26 cellular contexts compared by ENCODE assay signal in the genomic region with DNA sequence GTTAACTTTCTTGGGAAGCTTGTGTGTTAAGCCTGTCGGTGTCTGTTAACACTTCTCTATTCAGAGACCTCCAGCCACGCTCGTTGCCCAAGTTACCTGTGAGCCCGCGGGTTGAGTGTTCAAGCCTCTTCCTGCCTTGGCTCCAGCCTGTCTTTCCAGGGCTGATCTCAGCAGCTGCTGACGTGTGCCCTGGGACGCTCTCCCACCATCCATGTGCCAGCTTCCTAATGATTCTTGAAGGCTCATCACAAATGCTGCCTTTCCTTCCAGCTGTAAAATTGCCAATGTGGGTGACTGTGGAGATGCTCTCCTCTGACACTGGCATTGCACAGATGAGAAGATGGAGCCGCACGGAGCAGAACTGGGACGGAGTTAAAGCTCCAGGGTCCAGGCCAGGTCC. TPM values are rescaled to one million over a fixed set of nuclear protein-coding genes. Genes with fewer than 3 reads are reported as not detected.
DNase-seq lines count a peak whose midpoint lies in the region; ATAC-seq, FAIRE-seq and TF ChIP-seq lines count a peak whose summit lies in the region.
"Had no signal": no experiment of that assay in that cellular context is flagged by ENCODE, and none has a peak within 500 bp of the region (broad histone marks: within the 10 kb centered on the region; RNA-seq: fewer than 3 reads in every experiment).

No MANE protein-coding gene starts in this region.

- no peak overlapping the region for H3K4me2 ChIP-seq in HepG2 (ENCODE audit: low read depth, low read length)

- H3K27ac ChIP-seq in HepG2 (ENCODE audit: extremely low read length, insufficient read depth, low read length) (no peak overlapping the region), right lobe of liver (no peak overlapping the region), caudate nucleus (ENCODE audit: low read depth, low read length) (peak overlapping the region; percentile 60), temporal lobe (ENCODE audit: low read depth, low read length) (peak overlapping the region; percentile 51)
- H3K27ac ChIP-seq: breast epithelium, SK-N-MC, thyroid gland had no signal

- no peak overlapping the region for H3K4me3 ChIP-seq in HepG2 (replicated peaks in 1 of 3; ENCODE audit: insufficient read depth in 1 of 3, low read depth in 2 of 3, low read length in 3 of 3)
- H3K4me3 ChIP-seq in right lobe of liver: no peak overlapping the region
- H3K4me3 ChIP-seq: adrenal gland, breast epithelium, lung, SK-N-MC, thyroid gland had no signal

- peaks cover 24% of the 10 kb centered on the region for H3K79me2 ChIP-seq in HepG2 (ENCODE audit: insufficient read depth, low read length)

- no peak overlapping the region for H3K9ac ChIP-seq in HepG2 (ENCODE audit: insufficient read depth, low read depth, low read length)

- POLR2A ChIA-PET in HepG2 (lab: Yijun Ruan, JAX): no interaction called here

- H3K36me3 ChIP-seq in HepG2 (replicated peaks in 1 of 2; ENCODE audit: control insufficient read depth in 1 of 2, insufficient read depth in 2 of 2, low read length in 2 of 2) (no peaks in the 10 kb centered on the region; a peak in 2 of 5 replicates), right lobe of liver (no peaks in the 10 kb centered on the region)
- H3K36me3 ChIP-seq: adrenal gland, breast epithelium, thyroid gland had no signal

- WGBS in HepG2 (ENCODE audit: low lambda C conversion rate): 90% methylated on average over 10 of the region's 10 CpGs
- 86% methylated on average over 6 of the region's 10 CpGs for WGBS in right lobe of liver (ENCODE audit: insufficient coverage, low coverage, low lambda C conversion rate, missing lambda C conversion rate)

- H3K9me3 ChIP-seq in HepG2 (ENCODE audit: low read length) (no peaks in the 10 kb centered on the region), right lobe of liver (no peaks in the 10 kb centered on the region)
- H3K9me3 ChIP-seq: adrenal gland, breast epithelium, thyroid gland had no signal

- no peak for ATAC-seq in HepG2
- ATAC-seq in right lobe of liver: no peak
- no peak for ATAC-seq in GM19452 (IDR thresholded peaks at IDR 0.05; ENCODE audit: unreplicated experiment)

- H4K20me1 ChIP-seq in HepG2 (ENCODE audit: insufficient read depth, low read length): peaks cover 15% of the 10 kb centered on the region

- H2AFZ ChIP-seq in HepG2 (ENCODE audit: low read length): no peak overlapping the region

- intact Hi-C loops in HepG2 (cut with micrococcal nuclease; ENCODE audit: unreplicated experiment) (loop anchor here (5.0 kb wide), 2 partner anchors 34 to 159 kb away; no protein-coding TSS in a partner anchor), right lobe of liver (cut with DNase I) (no loop called here)

- TF ChIP-seq CTCF in HepG2 (CRISPR knock-in tag; IDR thresholded peaks at IDR 0.05) (no peak), right lobe of liver (IDR thresholded peaks at IDR 0.05) (no peak)

- TF ChIP-seq RAD21 in HepG2 (CRISPR knock-in tag; IDR thresholded peaks at IDR 0.05): no peak

- CTCF ChIA-PET in HepG2 (lab: Yijun Ruan, JAX; ENCODE audit: low intra/inter-chr PET ratio, low total read pairs): no interaction called here

- no peak for TF ChIP-seq POLR2A in HepG2 (IDR thresholded peaks at IDR 0.05; ENCODE audit: insufficient read depth in 1 of 2, low read depth in 2 of 2, low read length in 2 of 2)
- no peak for TF ChIP-seq POLR2A in right lobe of liver (IDR thresholded peaks at IDR 0.05)

- no peak for TF ChIP-seq EP300 in HepG2 (IDR thresholded peaks at IDR 0.05; ENCODE audit: low read depth in 2 of 2, low read length in 2 of 2)
- no peak for TF ChIP-seq EP300 in HepG2 (CRISPR knock-in tag; IDR thresholded peaks at IDR 0.05; ENCODE audit: borderline replicate concordance)

- H3K27me3 ChIP-seq in HepG2 (ENCODE audit: control insufficient read depth in 1 of 2, insufficient read depth in 2 of 2, low read length in 2 of 2) (no peaks in the 10 kb centered on the region), right lobe of liver (no peaks in the 10 kb centered on the region)
- H3K27me3 ChIP-seq: adrenal gland, breast epithelium, thyroid gland had no signal

- no peak for FAIRE-seq in HepG2 (lab: Jason Lieb, UNC)
- no peak for FAIRE-seq in frontal cortex (lab: Jason Lieb, UNC)

- H3K4me1 ChIP-seq in HepG2 (ENCODE audit: insufficient read depth, low read length): peaks cover 69% of the 10 kb centered on the region
- peaks cover 0 to 6% (median 1%) of the 10 kb centered on the region in 4 donors for H3K4me1 ChIP-seq in right lobe of liver
- H3K4me1 ChIP-seq: breast epithelium had no signal

- in situ Hi-C loops in HepG2 (cut with HindIII; ENCODE audit: extremely low pct_ligation_motif_present, low pct_unique_long_range_greater_than_20kb): no loop called here

- DNase-seq in HepG2 (ENCODE audit: low spot score) (no peak), right lobe of liver (no peak), caudate nucleus (lab: John Stamatoyannopoulos, UW) (peak in 23 of 61 donors; percentile 35 to 82 (median 48)), middle frontal gyrus (ENCODE audit: extremely low spot score, low spot score) (peak; percentile 4), NAMALWA (ENCODE audit: low spot score) (no peak), frontal cortex (ENCODE audit: low spot score in 2 of 2) (no peak)
- DNase-seq: activated B cell treated with CpG ODN at 0.5 μM for 24 hours; activated CD4-positive, alpha-beta memory T cell treated with anti-CD3 and anti-CD28 coated beads, Interleukin-2, amount 10 ng/mL, durations not matched to agents 7 days and 5 days; activated gamma-delta T cell; activated T-cell treated with anti-CD3 and anti-CD28 coated beads, Interleukin-2, amount 50 U/mL, for 1 hour; adrenal gland; dermis blood vessel endothelial cell; IMR-90; NCI-H1092; NCI-H1930; NCI-H226; NCI-H82; stimulated activated CD4-positive, alpha-beta T cell treated with anti-CD3 and anti-CD28 coated beads, Interleukin-12 subunit alpha, Interleukin-12 subunit beta, amount 100 ng/mL, for 4 hours; stimulated activated CD4-positive, alpha-beta T cell treated with anti-CD3 and anti-CD28 coated beads, Interleukin-4, amount 100 ng/mL, for 4 hours; stimulated activated naive CD4-positive, alpha-beta T cell treated with Interleukin-2 at 50 U/mL for 16 hours; thyroid gland had no signal

- no TSS peak for BruUV-seq in HepG2 (replicated peaks; lab: Mats Ljungman, UMichigan)

RNA-seq across cellular contexts. Expression of a gene that starts 6.1 kb away (rescaled TPM):
- total RNA-seq in HepG2 (2016; rRNA removed; fragmentation: Illumina TruSeq; extraction: Trizol): 16.5 and 20.8 TPM in 2 replicates
- 12.0 and 16.8 TPM in 2 replicates for total RNA-seq in HepG2 (2016; cell fraction: cytosol; rRNA removed; fragmentation: Illumina TruSeq; extraction: Trizol; ENCODE audit: low read depth)
- total RNA-seq in HepG2 (2016; cell fraction: insoluble cytoplasmic fraction; rRNA removed; fragmentation: Illumina TruSeq; extraction: Trizol): 16.0 and 19.8 TPM in 2 replicates
- total RNA-seq in HepG2 (2016; cell fraction: membrane; rRNA removed; fragmentation: Illumina TruSeq; extraction: Trizol): 19.8 and 25.4 TPM in 2 replicates
- total RNA-seq in HepG2 (2016; cell fraction: nucleus; rRNA removed; fragmentation: Illumina TruSeq; extraction: Trizol): 21.0 and 24.6 TPM in 2 replicates
- polyA plus RNA-seq in HepG2 (2011; rRNA removed): 13.2 and 13.9 TPM in 2 replicates
- polyA plus RNA-seq in HepG2 (2011; cell fraction: cytosol; rRNA removed): 11.3 and 13.1 TPM in 2 replicates
- 14.7 and 16.7 TPM in 2 replicates for polyA plus RNA-seq in HepG2 (2011; cell fraction: nucleus; rRNA removed)
- polyA plus RNA-seq in HepG2 (2012): 3.4 and 4.4 TPM in 2 replicates
- polyA plus RNA-seq in HepG2 (2016; cell fraction: cytosol; fragmentation: Illumina TruSeq; extraction: Trizol; ENCODE audit: low read depth): 6.8 and 7.8 TPM in 2 replicates
- polyA plus RNA-seq in HepG2 (2016; cell fraction: insoluble cytoplasmic fraction; fragmentation: Illumina TruSeq; extraction: Trizol; ENCODE audit: low read depth): 17.5 and 19.7 TPM in 2 replicates
- 10.7 and 11.4 TPM in 2 replicates for polyA plus RNA-seq in HepG2 (2016; cell fraction: membrane; fragmentation: Illumina TruSeq; extraction: Trizol; ENCODE audit: low read depth)
- polyA plus RNA-seq in HepG2 (2016; cell fraction: nucleus; fragmentation: Illumina TruSeq; extraction: Trizol; ENCODE audit: insufficient read depth, low read depth): 15.5 and 16.5 TPM in 2 replicates
- 0.12 and 37.2 TPM in 2 replicates for polyA minus RNA-seq in HepG2 (2011; rRNA and poly(A)+ RNA removed; ENCODE audit: low replicate concordance)
- polyA minus RNA-seq in HepG2 (2011; cell fraction: cytosol; rRNA and poly(A)+ RNA removed): 17.1 and 17.7 TPM in 2 replicates
- 29.2 and 36.2 TPM in 2 replicates for polyA minus RNA-seq in HepG2 (2011; cell fraction: nucleus; rRNA and poly(A)+ RNA removed)
- 1 to 10 TPM; 1.2 to 3.2 (median 2.0) TPM for total RNA-seq in right lobe of liver
- 36.9 TPM for total RNA-seq in temporal lobe
- total RNA-seq in frontal cortex: 33.8 TPM

RNA-seq across cellular contexts. Expression of a gene that starts 45.7 kb away (rescaled TPM):
- total RNA-seq in HepG2 (2016; rRNA removed; fragmentation: Illumina TruSeq; extraction: Trizol): 0.06 and 0.11 TPM in 2 replicates
- 0.09 and 0.10 TPM in 2 replicates for total RNA-seq in HepG2 (2016; cell fraction: cytosol; rRNA removed; fragmentation: Illumina TruSeq; extraction: Trizol; ENCODE audit: low read depth)
- not detected in 2 replicates for total RNA-seq in HepG2 (2016; cell fraction: insoluble cytoplasmic fraction; rRNA removed; fragmentation: Illumina TruSeq; extraction: Trizol)
- not detected in 2 replicates for total RNA-seq in HepG2 (2016; cell fraction: membrane; rRNA removed; fragmentation: Illumina TruSeq; extraction: Trizol)
- 0.25 TPM in 1 of 2 replicates, not detected in the other for total RNA-seq in HepG2 (2016; cell fraction: nucleus; rRNA removed; fragmentation: Illumina TruSeq; extraction: Trizol)
- not detected in 2 replicates for polyA plus RNA-seq in HepG2 (2011; rRNA removed)
- not detected in 2 replicates for polyA plus RNA-seq in HepG2 (2011; cell fraction: cytosol; rRNA removed)
- polyA plus RNA-seq in HepG2 (2011; cell fraction: nucleus; rRNA removed): not detected in 2 replicates
- not detected in 2 replicates for polyA plus RNA-seq in HepG2 (2012)
- not detected in 2 replicates for polyA plus RNA-seq in HepG2 (2016; cell fraction: cytosol; fragmentation: Illumina TruSeq; extraction: Trizol; ENCODE audit: low read depth)
- not detected in 2 replicates for polyA plus RNA-seq in HepG2 (2016; cell fraction: insoluble cytoplasmic fraction; fragmentation: Illumina TruSeq; extraction: Trizol; ENCODE audit: low read depth)
- not detected in 2 replicates for polyA plus RNA-seq in HepG2 (2016; cell fraction: membrane; fragmentation: Illumina TruSeq; extraction: Trizol; ENCODE audit: low read depth)
- polyA plus RNA-seq in HepG2 (2016; cell fraction: nucleus; fragmentation: Illumina TruSeq; extraction: Trizol; ENCODE audit: insufficient read depth, low read depth): not detected in 2 replicates
- polyA minus RNA-seq in HepG2 (2011; rRNA and poly(A)+ RNA removed; ENCODE audit: low replicate concordance): 0.04 and 0.09 TPM in 2 replicates
- polyA minus RNA-seq in HepG2 (2011; cell fraction: cytosol; rRNA and poly(A)+ RNA removed): not detected in 2 replicates
- not detected in 2 replicates for polyA minus RNA-seq in HepG2 (2011; cell fraction: nucleus; rRNA and poly(A)+ RNA removed)
- 1 to 10 TPM in 4 of 6 experiments, under 1 TPM in 2; 0.37 to 2.7 (median 1.1) TPM for total RNA-seq in right lobe of liver
- 2.0 TPM for total RNA-seq in temporal lobe
- total RNA-seq in frontal cortex: 3.3 TPM
- total RNA-seq: IMR-90 had no signal
- polyA plus RNA-seq: IMR-90 had no signal

RNA-seq across cellular contexts. Expression of a gene that starts 57.6 kb away (rescaled TPM):
- 0.58 and 1.0 TPM in 2 replicates for total RNA-seq in HepG2 (2016; rRNA removed; fragmentation: Illumina TruSeq; extraction: Trizol)
- 0.10 and 0.35 TPM in 2 replicates for total RNA-seq in HepG2 (2016; cell fraction: cytosol; rRNA removed; fragmentation: Illumina TruSeq; extraction: Trizol; ENCODE audit: low read depth)
- total RNA-seq in HepG2 (2016; cell fraction: insoluble cytoplasmic fraction; rRNA removed; fragmentation: Illumina TruSeq; extraction: Trizol): 0.88 and 0.89 TPM in 2 replicates
- total RNA-seq in HepG2 (2016; cell fraction: membrane; rRNA removed; fragmentation: Illumina TruSeq; extraction: Trizol): 0.34 and 0.48 TPM in 2 replicates
- total RNA-seq in HepG2 (2016; cell fraction: nucleus; rRNA removed; fragmentation: Illumina TruSeq; extraction: Trizol): 0.34 and 0.44 TPM in 2 replicates
- 0.04 and 0.16 TPM in 2 replicates for polyA plus RNA-seq in HepG2 (2011; rRNA removed)
- 0.05 and 0.08 TPM in 2 replicates for polyA plus RNA-seq in HepG2 (2011; cell fraction: cytosol; rRNA removed)
- not detected in 2 replicates for polyA plus RNA-seq in HepG2 (2011; cell fraction: nucleus; rRNA removed)
- 0.20 TPM in 1 of 2 replicates, not detected in the other for polyA plus RNA-seq in HepG2 (2012)
- 0.07 and 0.27 TPM in 2 replicates for polyA plus RNA-seq in HepG2 (2016; cell fraction: cytosol; fragmentation: Illumina TruSeq; extraction: Trizol; ENCODE audit: low read depth)
- polyA plus RNA-seq in HepG2 (2016; cell fraction: insoluble cytoplasmic fraction; fragmentation: Illumina TruSeq; extraction: Trizol; ENCODE audit: low read depth): 0.84 and 1.0 TPM in 2 replicates
- 0.23 and 0.33 TPM in 2 replicates for polyA plus RNA-seq in HepG2 (2016; cell fraction: membrane; fragmentation: Illumina TruSeq; extraction: Trizol; ENCODE audit: low read depth)
- 0.55 and 0.74 TPM in 2 replicates for polyA plus RNA-seq in HepG2 (2016; cell fraction: nucleus; fragmentation: Illumina TruSeq; extraction: Trizol; ENCODE audit: insufficient read depth, low read depth)
- polyA minus RNA-seq in HepG2 (2011; rRNA and poly(A)+ RNA removed; ENCODE audit: low replicate concordance): 0.28 TPM in 1 of 2 replicates, not detected in the other
- polyA minus RNA-seq in HepG2 (2011; cell fraction: cytosol; rRNA and poly(A)+ RNA removed): not detected in 2 replicates
- 0.77 TPM in 1 of 2 replicates, not detected in the other for polyA minus RNA-seq in HepG2 (2011; cell fraction: nucleus; rRNA and poly(A)+ RNA removed)
- 1 to 10 TPM; 1.9 to 5.1 (median 3.8) TPM for total RNA-seq in right lobe of liver
- 7.9 TPM for total RNA-seq in temporal lobe
- 10.2 TPM for total RNA-seq in frontal cortex

Comparison
In these comparisons a context has a peak if more than half of its experiments do, and no peak if none do; other contexts are left out.
1. H3K27ac ChIP-seq: peak in caudate nucleus (single experiment) and temporal lobe (single experiment); none in HepG2 (single experiment) and right lobe of liver (0 of 3).